ENCODE assay signal across 13 cellular contexts in the genomic region with DNA sequence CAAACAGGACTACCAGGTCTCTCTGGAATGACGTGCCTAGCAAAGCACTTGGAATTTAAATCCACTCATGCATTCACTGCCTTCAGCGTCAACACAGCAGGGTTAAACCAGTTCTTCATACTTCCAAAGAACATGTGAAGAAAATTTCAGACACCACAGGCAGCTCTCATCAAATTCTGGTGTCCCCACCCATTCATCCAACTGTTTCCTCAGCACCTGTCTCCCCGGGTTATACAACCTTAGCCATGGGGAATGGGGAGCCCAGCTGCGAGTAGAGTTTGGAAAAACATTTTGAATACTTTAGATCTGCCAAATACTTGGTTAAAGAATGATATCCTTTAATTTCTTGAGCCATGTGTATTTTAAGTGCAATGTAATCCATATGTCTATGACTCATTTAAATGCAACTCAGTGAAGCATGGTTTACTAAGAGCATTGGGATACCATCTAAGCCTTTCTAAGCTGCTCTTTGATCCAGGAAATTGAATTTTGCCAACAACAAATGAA. TPM values are rescaled to one million over a fixed set of nuclear protein-coding genes. Genes with fewer than 3 reads are reported as not detected.
DNase-seq lines count a peak whose midpoint lies in the region; ATAC-seq and TF ChIP-seq lines count a peak whose summit lies in the region.
"Had no signal": no experiment of that assay in that cellular context is flagged by ENCODE, and none has a peak within 500 bp of the region (broad histone marks: within the 10 kb centered on the region; RNA-seq: fewer than 3 reads in every experiment).

No MANE protein-coding gene starts in this region.

- no peak overlapping the region for H3K9ac ChIP-seq in trophoblast cell (ENCODE audit: low read length)

- intact Hi-C loops in PC-9 (cut with micrococcal nuclease; ENCODE audit: unreplicated experiment) = loop anchor here (1.0 to 5.0 kb wide), 5 partner anchors 13 to 171 kb away; no protein-coding TSS in a partner anchor

- 45 to 63% methylated on average over 4 of the region's 4 CpGs for WGBS in esophagus, 2 donors
- no CpG with 5 or more reads among the region's 4 CpGs for WGBS in trophoblast cell (ENCODE audit: extremely low coverage, insufficient coverage, insufficient read length)

- H3K4me1 ChIP-seq in PC-9 (replicated peaks; ENCODE audit: insufficient read depth) (peaks cover 69% of the 10 kb centered on the region), esophagus (ENCODE audit: control insufficient read depth in 2 of 2, insufficient read depth in 2 of 2, low read length in 1 of 2) (peaks cover 6 to 8% of the 10 kb centered on the region in 2 donors), trophoblast cell (ENCODE audit: control insufficient read depth in 1 of 2, insufficient read depth in 2 of 2, low read length in 2 of 2) (peaks cover 5 to 11% of the 10 kb centered on the region in 2 experiments)

- POLR2A ChIA-PET in PC-9 (lab: Charles Lee; ENCODE audit: unreplicated experiment) = interaction anchor here (0.6 to 1.0 kb wide), 3 partner anchors 18 to 29 kb away, joined by 3 to 5 read pairs (median 3); no protein-coding TSS in a partner anchor

- H3K14ac ChIP-seq in trophoblast cell (ENCODE audit: low read length) = no peak overlapping the region

- DNase-seq in EH (ENCODE audit: low read depth) = peak; percentile 87
- DNase-seq in PC-9 = peak; percentile 60 to 96
- peak; percentile 75 to 92 for DNase-seq in trophoblast cell
- DNase-seq in stimulated activated CD4-positive, alpha-beta T cell treated with anti-CD3 and anti-CD28 coated beads, Interleukin-4, amount 100 ng/mL, for 4 hours = no peak
- DNase-seq in activated CD4-positive, alpha-beta T cell treated with anti-CD3 and anti-CD28 coated beads, Interleukin-2, amount 50 U/mL, for 4 hours = no peak
- no peak for DNase-seq in cortex of kidney (lab: John Stamatoyannopoulos, UW)
- DNase-seq: NCI-H1092 treated with DMSO at 0.1 percent for 48 hours; stimulated activated CD4-positive, alpha-beta T cell treated with anti-CD3 and anti-CD28 coated beads, Interleukin-4, amount 100 ng/mL, for 1 hour had no signal

- H2AFZ ChIP-seq in PC-9 (no peak overlapping the region), trophoblast cell (ENCODE audit: insufficient read depth, low read length, poor library complexity) (no peak overlapping the region)

- no peak for TF ChIP-seq CTCF in PC-9 (conservative IDR thresholded peaks at IDR 0.05)

- peak overlapping the region; percentile 85 for H3K27ac ChIP-seq in PC-9
- peak overlapping the region; percentile 83 to 85 for H3K27ac ChIP-seq in esophagus (ENCODE audit: low read depth in 2 of 2, low read length in 1 of 2)
- H3K27ac ChIP-seq in trophoblast cell (ENCODE audit: low read depth, low read length) = peak overlapping the region; percentile 32
- H3K27ac ChIP-seq: SK-N-MC, vagina had no signal

- H3K27me3 ChIP-seq in PC-9 (ENCODE audit: insufficient read depth, low read depth) = no peaks in the 10 kb centered on the region
- H3K27me3 ChIP-seq in esophagus (ENCODE audit: control insufficient read depth in 1 of 2, insufficient read depth in 2 of 2, low read length in 2 of 2) = no peaks in the 10 kb centered on the region
- H3K27me3 ChIP-seq in trophoblast cell (ENCODE audit: insufficient read depth, low read length) = no peaks in the 10 kb centered on the region
- H3K27me3 ChIP-seq: vagina had no signal

- H3K9me2 ChIP-seq in PC-9 (ENCODE audit: insufficient read depth) = no peaks in the 10 kb centered on the region

- no peak overlapping the region for H2BK5ac ChIP-seq in trophoblast cell (ENCODE audit: low read depth, low read length, poor library complexity)

- no peak overlapping the region for H2BK120ac ChIP-seq in trophoblast cell (ENCODE audit: insufficient read depth, low read length, poor library complexity)

- H3K9me3 ChIP-seq in PC-9 (ENCODE audit: insufficient read depth, low read depth) = no peaks in the 10 kb centered on the region
- H3K9me3 ChIP-seq in esophagus (ENCODE audit: control insufficient read depth in 2 of 2, insufficient read depth in 1 of 2, low read depth in 1 of 2, low read length in 1 of 2) = no peaks in the 10 kb centered on the region
- no peaks in the 10 kb centered on the region for H3K9me3 ChIP-seq in trophoblast cell (ENCODE audit: insufficient read depth, low read depth, low read length)
- H3K9me3 ChIP-seq: vagina had no signal

- H3K36me3 ChIP-seq in PC-9 (ENCODE audit: low read depth) (0 out of 2 replicates have a peak, but pooled peaks cover 5% of the 10 kb centered on the region), esophagus (ENCODE audit: control insufficient read depth in 2 of 2, insufficient read depth in 2 of 2, low read length in 1 of 2) (peaks cover 0 to 2% of the 10 kb centered on the region in 2 donors), trophoblast cell (ENCODE audit: control insufficient read depth in 1 of 2, insufficient read depth in 2 of 2, low read length in 2 of 2) (peaks cover 31 to 65% of the 10 kb centered on the region in 2 experiments)
- H3K36me3 ChIP-seq: vagina had no signal

- ATAC-seq in GM18907 (IDR thresholded peaks at IDR 0.05; ENCODE audit: unreplicated experiment) = no peak

- H3F3A ChIP-seq in PC-9 (ENCODE audit: insufficient read depth, low read depth) = peaks cover 54% of the 10 kb centered on the region

- no peaks in the 10 kb centered on the region for H3K79me1 ChIP-seq in trophoblast cell (ENCODE audit: low read length)

- H2BK12ac ChIP-seq in trophoblast cell (ENCODE audit: low read length) = no peak overlapping the region

- H4K8ac ChIP-seq in trophoblast cell (ENCODE audit: low read depth, low read length) = no peak overlapping the region

- H3K18ac ChIP-seq in trophoblast cell (ENCODE audit: low read length) = no peak overlapping the region

- H4K12ac ChIP-seq in trophoblast cell (ENCODE audit: low read depth, low read length) = no peak overlapping the region

- CTCF ChIA-PET in PC-9 (lab: Charles Lee) = interaction anchor here (0.7 to 1.4 kb wide), 3 partner anchors 86 to 426 kb away, joined by 3 to 4 read pairs (median 3); no protein-coding TSS in a partner anchor

- BruUV-seq in PC-9 (replicated peaks; lab: Mats Ljungman, UMichigan) = no TSS peak

- H3K4me2 ChIP-seq in PC-9 = peak overlapping the region; percentile 56
- H3K4me2 ChIP-seq in trophoblast cell (ENCODE audit: low read length) = no peak overlapping the region

- H4K91ac ChIP-seq in trophoblast cell (ENCODE audit: low read depth, low read length) = no peak overlapping the region

- 0 out of 2 replicates have a peak overlapping the region, but pooled peaks have one; percentile 2 for H3K4me3 ChIP-seq in PC-9
- no peak overlapping the region for H3K4me3 ChIP-seq in esophagus (ENCODE audit: low read depth in 1 of 2, low read length in 2 of 2)
- no peak overlapping the region for H3K4me3 ChIP-seq in trophoblast cell (ENCODE audit: low read depth, low read length)
- H3K4me3 ChIP-seq: lung, SK-N-MC, vagina had no signal

- H3K79me2 ChIP-seq in PC-9 (ENCODE audit: low read depth) (peaks cover 24% of the 10 kb centered on the region; the same call in 1 of the 2 replicates), trophoblast cell (ENCODE audit: control insufficient read depth, insufficient read depth, low read length, poor library complexity) (no peaks in the 10 kb centered on the region)

- H3K4ac ChIP-seq in trophoblast cell (ENCODE audit: low read depth, low read length) = no peak overlapping the region

- H3K23ac ChIP-seq in trophoblast cell (ENCODE audit: low read length) = no peak overlapping the region

- H4K20me1 ChIP-seq in PC-9 (ENCODE audit: insufficient read depth) = no peaks in the 10 kb centered on the region

- H2AK5ac ChIP-seq in trophoblast cell (ENCODE audit: low read length) = no peak overlapping the region

RNA-seq across cellular contexts. Expression of gene ADAM19, which starts 17.4 kb away (rescaled TPM):
- total RNA-seq in PC-9 (2021) = 7.6 and 9.3 TPM in 2 replicates
- 1 to 10 TPM; 2.1 to 2.3 TPM for polyA plus RNA-seq in esophagus
- polyA plus RNA-seq in trophoblast cell (2013) = 241 and 257 TPM in 2 replicates

Comparison
In these comparisons a context has a peak if more than half of its experiments do, and no peak if none do; other contexts are left out.
1. DNase-seq: peak in EH (single experiment), PC-9 (2 of 2) and trophoblast cell (2 of 2); none in stimulated activated CD4-positive, alpha-beta T cell treated with anti-CD3 and anti-CD28 coated beads, Interleukin-4, amount 100 ng/mL, for 4 hours (0 of 2), activated CD4-positive, alpha-beta T cell treated with anti-CD3 and anti-CD28 coated beads, Interleukin-2, amount 50 U/mL, for 4 hours (0 of 2) and cortex of kidney (single experiment).
2. H3K27ac ChIP-seq: peak in every context shown above with its lines; median percentile 85 in PC-9; 84 in esophagus; 32 in trophoblast cell.